Comparison of ENCODE assay signal across 8 cellular contexts in genomic region chr1:157505481-157506272, GRCh38. TPM values are rescaled to one million over a fixed set of nuclear protein-coding genes. Genes with fewer than 3 reads are reported as not detected.
A peak's percentile ranks its signal among the peaks of the same experiment; 100 is the strongest.
DNase-seq lines count a peak whose midpoint lies in the region; ATAC-seq, FAIRE-seq and TF ChIP-seq lines count a peak whose summit lies in the region.

No MANE protein-coding gene starts in this region.

- CTCF ChIA-PET in activated naive CD4-positive, alpha-beta T cell treated with anti-CD3 and anti-CD28 coated beads, Interleukin-2, amount 10 ng/mL, durations not matched to agents 7 days and 5 days (lab: Charles Lee): interaction anchor here (0.6 to 1.8 kb wide), 8 partner anchors 10 to 299 kb away, joined by 3 to 11 read pairs (median 4); no protein-coding TSS in a partner anchor
- CTCF ChIA-PET in SK-N-SH (lab: Yijun Ruan, JAX): interaction anchor here (0.8 to 3.8 kb wide), 16 partner anchors 10 to 322 kb away, joined by 3 to 28 read pairs (median 4); no protein-coding TSS in a partner anchor
- CTCF ChIA-PET in endothelial cell of umbilical vein (lab: Charles Lee): interaction anchor here (0.6 to 2.0 kb wide), 34 partner anchors 8 to 619 kb away, joined by 3 to 39 read pairs (median 4); no protein-coding TSS in a partner anchor

- H3K9me3 Mint-ChIP-seq in activated naive CD4-positive, alpha-beta T cell treated with anti-CD3 and anti-CD28 coated beads, Interleukin-2, amount 10 ng/mL, durations not matched to agents 7 days and 5 days: no peaks in the 10 kb centered on the region

- H3K79me2 ChIP-seq in SK-N-SH (ENCODE audit: insufficient read depth): no peaks in the 10 kb centered on the region
- H3K79me2 ChIP-seq in endothelial cell of umbilical vein (ENCODE audit: control insufficient read depth, insufficient read depth, low read length): no peaks in the 10 kb centered on the region

- H3K36me3 ChIP-seq in SK-N-SH (replicated peaks in 1 of 2; ENCODE audit: control insufficient read depth in 1 of 2, insufficient read depth in 2 of 2, low read length in 1 of 2) (no peaks in the 10 kb centered on the region), endothelial cell of umbilical vein (ENCODE audit: control insufficient read depth in 2 of 2, extremely low read depth in 1 of 2, insufficient read depth in 2 of 2, low read length in 2 of 2) (no peaks in the 10 kb centered on the region), mucosa of descending colon (ENCODE audit: low read depth) (no peaks in the 10 kb centered on the region), uterus (no peaks in the 10 kb centered on the region)

- dilution Hi-C loops in endothelial cell of umbilical vein (cut with MboI; ENCODE audit: extremely low pct_ligation_motif_present, low sequenced_read_pairs): no loop called here

- H3K36me3 Mint-ChIP-seq in activated naive CD4-positive, alpha-beta T cell treated with anti-CD3 and anti-CD28 coated beads, Interleukin-2, amount 10 ng/mL, durations not matched to agents 7 days and 5 days: no peaks in the 10 kb centered on the region

- H3K4me1 ChIP-seq in SK-N-SH (ENCODE audit: control insufficient read depth in 1 of 2, insufficient read depth in 2 of 2, low read depth in 1 of 2, low read length in 1 of 2) (no peaks in the 10 kb centered on the region), endothelial cell of umbilical vein (ENCODE audit: control insufficient read depth, extremely low read depth, insufficient read depth, low read length) (no peaks in the 10 kb centered on the region), mucosa of descending colon (ENCODE audit: low read depth) (peaks cover 4% of the 10 kb centered on the region), uterus (no peaks in the 10 kb centered on the region)

- H3F3A ChIP-seq in SK-N-SH (replicated peaks; ENCODE audit: insufficient read depth): no peaks in the 10 kb centered on the region

- no peak for TF ChIP-seq EP300 in SK-N-SH (IDR thresholded peaks at IDR 0.05; ENCODE audit: borderline replicate concordance in 1 of 2, low read depth in 1 of 2, low read length in 1 of 2)

- H3K9me2 ChIP-seq in SK-N-SH: no peaks in the 10 kb centered on the region

- no TSS peak for BruUV-seq in endothelial cell of umbilical vein (replicated peaks; lab: Mats Ljungman, UMichigan)

- H3K4me1 Mint-ChIP-seq in activated naive CD4-positive, alpha-beta T cell treated with anti-CD3 and anti-CD28 coated beads, Interleukin-2, amount 10 ng/mL, durations not matched to agents 7 days and 5 days: no peaks in the 10 kb centered on the region

- no peak overlapping the region for H2AFZ ChIP-seq in SK-N-SH (ENCODE audit: low read depth)
- no peak overlapping the region for H2AFZ ChIP-seq in endothelial cell of umbilical vein (ENCODE audit: low read depth, low read length)

- no peak overlapping the region for H3K4me2 ChIP-seq in SK-N-SH
- H3K4me2 ChIP-seq in endothelial cell of umbilical vein (ENCODE audit: insufficient read depth, low read length): no peak overlapping the region

- POLR2A ChIA-PET in SK-N-SH (lab: Yijun Ruan, JAX) (no interaction called here), endothelial cell of umbilical vein (lab: Charles Lee) (no interaction called here)

- peaks cover 15% of the 10 kb centered on the region for H3K27me3 Mint-ChIP-seq in activated naive CD4-positive, alpha-beta T cell treated with anti-CD3 and anti-CD28 coated beads, Interleukin-2, amount 10 ng/mL, durations not matched to agents 7 days and 5 days

- peak; percentile 47 for DNase-seq in activated naive CD4-positive, alpha-beta T cell treated with anti-CD3 and anti-CD28 coated beads, Interleukin-2, amount 10 ng/mL, durations not matched to agents 7 days and 5 days
- no peak for DNase-seq in activated naive CD4-positive, alpha-beta T cell treated with Interleukin-2 at 50 U/mL for 16 hours
- DNase-seq in KG1 (lab: John Stamatoyannopoulos, UW): peak; percentile 21
- DNase-seq in SK-N-SH: peak; percentile 50
- peak; percentile 60 for DNase-seq in endothelial cell of umbilical vein (ENCODE audit: low read depth, low spot score)
- DNase-seq in mucosa of descending colon: peak; percentile 58 to 76 (median 61)
- no peak for DNase-seq in uterus

- H3K27ac Mint-ChIP-seq in activated naive CD4-positive, alpha-beta T cell treated with anti-CD3 and anti-CD28 coated beads, Interleukin-2, amount 10 ng/mL, durations not matched to agents 7 days and 5 days: no peak overlapping the region

- H4K20me1 ChIP-seq in SK-N-SH (ENCODE audit: insufficient read depth): no peaks in the 10 kb centered on the region
- no peaks in the 10 kb centered on the region for H4K20me1 ChIP-seq in endothelial cell of umbilical vein (replicated peaks; ENCODE audit: control insufficient read depth, extremely low read depth, insufficient read depth, low read length)

- TF ChIP-seq POLR2A in endothelial cell of umbilical vein (IDR thresholded peaks at IDR 0.05; ENCODE audit: low read depth, low read length) (no peak), uterus (IDR thresholded peaks at IDR 0.05) (no peak)

- FAIRE-seq in endothelial cell of umbilical vein (lab: Jason Lieb, UNC): peak; percentile 61

- H3K9me3 ChIP-seq in SK-N-SH: no peaks in the 10 kb centered on the region
- no peaks in the 10 kb centered on the region for H3K9me3 ChIP-seq in endothelial cell of umbilical vein (replicated peaks; ENCODE audit: control insufficient read depth, insufficient read depth, low read length)
- no peaks in the 10 kb centered on the region for H3K9me3 ChIP-seq in mucosa of descending colon
- no peaks in the 10 kb centered on the region for H3K9me3 ChIP-seq in uterus

- ATAC-seq in GM21737 (IDR thresholded peaks at IDR 0.05; ENCODE audit: unreplicated experiment) (peak; percentile 86), mucosa of descending colon (peak; percentile 96)

- intact Hi-C loops in endothelial cell of umbilical vein (cut with micrococcal nuclease): loop anchor here (1.0 kb wide), 1 partner anchor 312 kb away; no protein-coding TSS in a partner anchor
- intact Hi-C loops in mucosa of descending colon (cut with DNase I, micrococcal nuclease): no loop called here
- intact Hi-C loops in uterus (cut with DNase I; ENCODE audit: low total_unique reads): no loop called here

- H3K4me3 Mint-ChIP-seq in activated naive CD4-positive, alpha-beta T cell treated with anti-CD3 and anti-CD28 coated beads, Interleukin-2, amount 10 ng/mL, durations not matched to agents 7 days and 5 days: no peak overlapping the region

- TF ChIP-seq RAD21 in SK-N-SH (IDR thresholded peaks at IDR 0.05; ENCODE audit: low read length): peak; percentile 51

- peaks cover 7% of the 10 kb centered on the region; the same call in 1 of the 2 replicates for H3K27me3 ChIP-seq in SK-N-SH (ENCODE audit: insufficient read depth)
- H3K27me3 ChIP-seq in endothelial cell of umbilical vein (ENCODE audit: control insufficient read depth in 2 of 2, insufficient read depth in 2 of 2, low read length in 2 of 2): no peaks in the 10 kb centered on the region
- no peaks in the 10 kb centered on the region for H3K27me3 ChIP-seq in uterus

- H3K4me3 ChIP-seq in SK-N-SH (ENCODE audit: low read depth in 2 of 2, low read length in 1 of 2) (peak overlapping the region in 1 of 2 experiments; percentile 36; a peak in 1 of 4 replicates), endothelial cell of umbilical vein (replicated peaks in 1 of 3; ENCODE audit: insufficient read depth in 1 of 3, low read depth in 1 of 3, low read length in 3 of 3) (no peak overlapping the region), mucosa of descending colon (no peak overlapping the region), uterus (no peak overlapping the region)

- no peaks in the 10 kb centered on the region for H3K9me1 ChIP-seq in endothelial cell of umbilical vein (replicated peaks; ENCODE audit: control insufficient read depth, extremely low read depth, insufficient read depth, low read length)

- H3K9ac ChIP-seq in SK-N-SH (no peak overlapping the region), endothelial cell of umbilical vein (replicated peaks; ENCODE audit: extremely low read depth, insufficient read depth, low read length) (no peak overlapping the region)

- no peak overlapping the region for H3K27ac ChIP-seq in SK-N-SH (ENCODE audit: low read depth in 2 of 2, low read length in 1 of 2)
- no peak overlapping the region for H3K27ac ChIP-seq in endothelial cell of umbilical vein (ENCODE audit: insufficient read depth, low read depth, low read length)
- H3K27ac ChIP-seq in uterus: no peak overlapping the region

- WGBS in SK-N-SH (ENCODE audit: low lambda C conversion rate): 5% methylated on average over 13 of the region's 13 CpGs

- peak; percentile 66 for TF ChIP-seq CTCF in SK-N-SH (IDR thresholded peaks at IDR 0.05)
- TF ChIP-seq CTCF in endothelial cell of umbilical vein (IDR thresholded peaks at IDR 0.05; ENCODE audit: extremely low read depth in 1 of 2, insufficient read depth in 1 of 2, low read depth in 1 of 2, low read length in 2 of 2): peak; percentile 70 to 81
- TF ChIP-seq CTCF in mucosa of descending colon (IDR thresholded peaks at IDR 0.05): peak; percentile 77
- TF ChIP-seq CTCF in uterus (IDR thresholded peaks at IDR 0.05): peak; percentile 17 to 44 (median 28)

TF ChIP-seq in SK-N-SH, 30 proteins besides CTCF, POLR2A, EP300 and RAD21 (continues in another document):
- TF ChIP-seq YY1 (IDR thresholded peaks at IDR 0.05; ENCODE audit: low read depth): no peak

TF ChIP-seq in endothelial cell of umbilical vein, 7 proteins besides CTCF, POLR2A, EP300 and RAD21 (continues in another document):
- TF ChIP-seq JUN (IDR thresholded peaks at IDR 0.05; ENCODE audit: borderline replicate concordance, insufficient read depth, insufficient read length, low read depth) (no peak), GATA2 (IDR thresholded peaks at IDR 0.05; ENCODE audit: insufficient read depth, insufficient read length, low read depth, low read length) (no peak), EZH2 (IDR thresholded peaks at IDR 0.05; ENCODE audit: borderline replicate concordance, low read depth, low read length, severe bottlenecking) (no peak)
- TF ChIP-seq, protein P1, sequence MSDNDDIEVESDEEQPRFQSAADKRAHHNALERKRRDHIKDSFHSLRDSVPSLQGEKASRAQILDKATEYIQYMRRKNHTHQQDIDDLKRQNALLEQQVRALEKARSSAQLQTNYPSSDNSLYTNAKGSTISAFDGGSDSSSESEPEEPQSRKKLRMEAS (IDR thresholded peaks at IDR 0.05; ENCODE audit: insufficient read depth, insufficient read length): no peak

RNA-seq across cellular contexts. Expression of gene FCRL5, which starts 46.6 kb away (rescaled TPM):
- not detected in 2 replicates for polyA plus RNA-seq in SK-N-SH (2012; rRNA removed)
- polyA plus RNA-seq in SK-N-SH (2012; cell fraction: cytosol; rRNA removed): not detected in 2 replicates
- not detected in 2 replicates for polyA plus RNA-seq in SK-N-SH (2012; cell fraction: nucleus; rRNA removed)
- not detected in 2 replicates for total RNA-seq in endothelial cell of umbilical vein
- not detected in 2 replicates for polyA plus RNA-seq in endothelial cell of umbilical vein
- polyA plus RNA-seq in endothelial cell of umbilical vein (2011; cell fraction: cytosol; rRNA removed): not detected in 2 replicates
- polyA plus RNA-seq in endothelial cell of umbilical vein (2011; cell fraction: nucleus; rRNA removed): not detected in 2 replicates
- not detected in 2 replicates for polyA plus RNA-seq in endothelial cell of umbilical vein (2012)
- polyA minus RNA-seq in endothelial cell of umbilical vein: not detected in 2 replicates
- polyA minus RNA-seq in endothelial cell of umbilical vein (2011; cell fraction: cytosol; rRNA and poly(A)+ RNA removed): not detected
- not detected in 2 replicates for polyA minus RNA-seq in endothelial cell of umbilical vein (2011; cell fraction: nucleus; rRNA and poly(A)+ RNA removed)
- 1 to 10 TPM in 2 of 3 donors, under 1 TPM in 1; 0.95 to 3.3 (median 1.7) TPM for total RNA-seq in mucosa of descending colon
- 1 to 10 TPM in 1 of 4 donors, under 1 TPM in 1, not detected in 2; 0.48 to 1.3 TPM for total RNA-seq in uterus

Comparison
In these comparisons a context has a peak if more than half of its experiments do, and no peak if none do; other contexts are left out.
1. DNase-seq: peak in activated naive CD4-positive, alpha-beta T cell treated with anti-CD3 and anti-CD28 coated beads, Interleukin-2, amount 10 ng/mL, durations not matched to agents 7 days and 5 days (single experiment), KG1 (single experiment), SK-N-SH (single experiment), endothelial cell of umbilical vein (single experiment) and mucosa of descending colon (3 of 3); none in activated naive CD4-positive, alpha-beta T cell treated with Interleukin-2 at 50 U/mL for 16 hours (single experiment) and uterus (0 of 2).
2. Peak in every context shown above with its lines, with median percentiles within 50 percentile points of each other: CTCF ChIP-seq.